In genomic region chr15:46654993-46655392, GRCh38 we compare ENCODE assay signal across 28 cellular contexts.
"Had no signal": no experiment of that assay in that cellular context is flagged by ENCODE, and none has a peak within 500 bp of the region (broad histone marks: within the 10 kb centered on the region; RNA-seq: fewer than 3 reads in every experiment).

No MANE protein-coding gene starts in this region.

- DNase-seq: activated B cell treated with CpG ODN at 0.5 μM for 24 hours; activated CD4-positive, alpha-beta T cell treated with anti-CD3 and anti-CD28 coated beads for 36 hours; activated CD4-positive, alpha-beta T cell treated with anti-CD3 and anti-CD28 coated beads, Interleukin-2, amount 50 U/mL, for 48 hours; activated naive CD4-positive, alpha-beta T cell treated with Interleukin-2 at 50 U/mL for 16 hours; activated naive CD8-positive, alpha-beta T cell treated with anti-CD3 and anti-CD28 coated beads for 36 hours; activated T-cell treated with anti-CD3 and anti-CD28 coated beads, Interleukin-2, amount 50 U/mL, for 48 hours; colonic mucosa; dorsolateral prefrontal cortex; effector memory CD8-positive, alpha-beta T cell; foreskin melanocyte; immature natural killer cell; left ventricle myocardium superior; ovary; stimulated activated CD4-positive, alpha-beta T cell treated with anti-CD3 and anti-CD28 coated beads, Interleukin-12 subunit alpha, Interleukin-12 subunit beta, amount 100 ng/mL, for 4 hours; stimulated activated CD4-positive, alpha-beta T cell treated with anti-CD3 and anti-CD28 coated beads, Interleukin-4, amount 100 ng/mL, for 4 hours; stimulated activated naive CD8-positive, alpha-beta T cell treated with anti-CD3 and anti-CD28 coated beads, Interleukin-15, amount 100 ng/mL, for 72 hours; T1000 had no signal

- H3K27me3 Mint-ChIP-seq: activated B cell treated with CpG ODN at 0.5 μM for 24 hours; activated CD4-positive, alpha-beta T cell treated with anti-CD3 and anti-CD28 coated beads for 36 hours; activated naive CD8-positive, alpha-beta T cell treated with anti-CD3 and anti-CD28 coated beads for 36 hours; effector memory CD8-positive, alpha-beta T cell; stimulated activated naive CD8-positive, alpha-beta T cell treated with anti-CD3 and anti-CD28 coated beads, Interleukin-15, amount 100 ng/mL, for 72 hours had no signal

- H2AFZ ChIP-seq: hepatocyte had no signal

- H3K9me3 Mint-ChIP-seq: activated B cell treated with CpG ODN at 0.5 μM for 24 hours, nephron had no signal

- H3K4me1 Mint-ChIP-seq: activated B cell treated with CpG ODN at 0.5 μM for 24 hours; activated CD4-positive, alpha-beta T cell treated with anti-CD3 and anti-CD28 coated beads for 36 hours; activated naive CD8-positive, alpha-beta T cell treated with anti-CD3 and anti-CD28 coated beads for 36 hours; immature natural killer cell; stimulated activated naive CD8-positive, alpha-beta T cell treated with anti-CD3 and anti-CD28 coated beads, Interleukin-15, amount 100 ng/mL, for 72 hours had no signal

- H3K27ac Mint-ChIP-seq: activated B cell treated with CpG ODN at 0.5 μM for 24 hours; activated CD4-positive, alpha-beta T cell treated with anti-CD3 and anti-CD28 coated beads for 36 hours; activated naive CD8-positive, alpha-beta T cell treated with anti-CD3 and anti-CD28 coated beads for 36 hours; effector memory CD8-positive, alpha-beta T cell; immature natural killer cell; nephron; stimulated activated naive CD8-positive, alpha-beta T cell treated with anti-CD3 and anti-CD28 coated beads, Interleukin-15, amount 100 ng/mL, for 72 hours; T-helper 1 cell treated with Interleukin-12 subunit alpha and Interleukin-12 subunit beta and Interleukin-4 antibody, amounts not matched to agents 30 μg/mL and 1 μg/mL, for 36 hours had no signal

- H3K27me3 ChIP-seq: breast epithelium, colonic mucosa, hepatocyte, neutrophil, ovary, right atrium auricular region, suprapubic skin, tibial nerve had no signal

- H3K9me3 ChIP-seq: breast epithelium, colonic mucosa, neutrophil, ovary, prostate gland, right atrium auricular region, suprapubic skin, tibial nerve had no signal

- H3K36me3 Mint-ChIP-seq: activated naive CD8-positive, alpha-beta T cell treated with anti-CD3 and anti-CD28 coated beads for 36 hours had no signal

- FAIRE-seq: astrocyte, urothelium cell line had no signal

- H3K4me2 ChIP-seq: hepatocyte had no signal

- H3K4me3 ChIP-seq: breast epithelium, colonic mucosa, dorsolateral prefrontal cortex, hepatocyte, ovary, prostate gland, right atrium auricular region, suprapubic skin, tibial nerve had no signal

- H3K36me3 ChIP-seq: breast epithelium, colonic mucosa, neutrophil, ovary, prostate gland, right atrium auricular region, suprapubic skin, tibial nerve had no signal

- H3K4me3 Mint-ChIP-seq: activated B cell treated with CpG ODN at 0.5 μM for 24 hours; activated CD4-positive, alpha-beta T cell treated with anti-CD3 and anti-CD28 coated beads for 36 hours; activated naive CD8-positive, alpha-beta T cell treated with anti-CD3 and anti-CD28 coated beads for 36 hours; effector memory CD8-positive, alpha-beta T cell; immature natural killer cell; nephron; stimulated activated naive CD8-positive, alpha-beta T cell treated with anti-CD3 and anti-CD28 coated beads, Interleukin-15, amount 100 ng/mL, for 72 hours; T-helper 1 cell treated with Interleukin-12 subunit alpha and Interleukin-12 subunit beta and Interleukin-4 antibody, amounts not matched to agents 30 μg/mL and 1 μg/mL, for 36 hours had no signal

- H3K4me1 ChIP-seq: breast epithelium, colonic mucosa, prostate gland, right atrium auricular region, suprapubic skin, tibial nerve had no signal

- H3K79me2 ChIP-seq: hepatocyte had no signal

- ATAC-seq: activated CD4-positive, alpha-beta T cell treated with anti-CD3 and anti-CD28 coated beads for 36 hours; effector memory CD8-positive, alpha-beta T cell; left ventricle myocardium superior; stimulated activated naive CD8-positive, alpha-beta T cell treated with anti-CD3 and anti-CD28 coated beads, Interleukin-15, amount 100 ng/mL, for 72 hours had no signal

- H3K27ac ChIP-seq: breast epithelium, colonic mucosa, dorsolateral prefrontal cortex, hepatocyte, neutrophil, ovary, prostate gland, right atrium auricular region, suprapubic skin, tibial nerve had no signal
